ENCODE assay signal across 1 cellular context in genomic region chr6:157980288-157981131, GRCh38.
A peak's percentile ranks its signal among the peaks of the same experiment; 100 is the strongest.
TF ChIP-seq lines count a peak whose summit lies in the region.

No MANE protein-coding gene starts in this region.

TF ChIP-seq in HepG2, 621 proteins besides CTCF, POLR2A, EP300 and RAD21 (continued from another document and continues in another):
- TF ChIP-seq ZNF687 (CRISPR knock-in tag; IDR thresholded peaks at IDR 0.05), result peak; percentile 22; the same call in 1 of the 2 replicates
- 0 out of 2 replicates have a peak, but pooled peaks have one; percentile 4 for TF ChIP-seq RFXAP (CRISPR knock-in tag; IDR thresholded peaks at IDR 0.05; ENCODE audit: borderline replicate concordance)
- no peak for TF ChIP-seq CBX2 (IDR thresholded peaks at IDR 0.05; ENCODE audit: low read depth, low read length)
- TF ChIP-seq CBX2 (CRISPR knock-in tag; IDR thresholded peaks at IDR 0.05; ENCODE audit: low read depth), result no peak
- TF ChIP-seq HNF4A (CRISPR knock-in tag; IDR thresholded peaks at IDR 0.05), result peak; percentile 47; the same call in 1 of the 2 replicates
- TF ChIP-seq RARA (CRISPR knock-in tag; IDR thresholded peaks at IDR 0.05), result peak; percentile 96
- TF ChIP-seq TEAD3 (CRISPR knock-in tag; optimal IDR thresholded peaks at IDR 0.05; ENCODE audit: borderline replicate concordance), result peak; percentile 67
- TF ChIP-seq NCOR1 (IDR thresholded peaks at IDR 0.05; ENCODE audit: borderline replicate concordance, low read length), result peak; percentile 45; the same call in 1 of the 2 replicates
- TF ChIP-seq MED1 (CRISPR knock-in tag; IDR thresholded peaks at IDR 0.05), result peak; percentile 61
- peak; percentile 41; the same call in 1 of the 2 replicates for TF ChIP-seq ZFX (CRISPR knock-in tag; IDR thresholded peaks at IDR 0.05; ENCODE audit: low read depth)
- TF ChIP-seq ZNF282 (IDR thresholded peaks at IDR 0.05; ENCODE audit: partially characterized antibody), result no peak
- TF ChIP-seq NR2F6 (IDR thresholded peaks at IDR 0.05), result no peak
- TF ChIP-seq NR2F6 (CRISPR knock-in tag; IDR thresholded peaks at IDR 0.05), result peak; percentile 58
- no peak for TF ChIP-seq MXD1 (CRISPR knock-in tag; IDR thresholded peaks at IDR 0.05)
- no peak for TF ChIP-seq ZNF230 (CRISPR knock-in tag; IDR thresholded peaks at IDR 0.05)
- 0 out of 2 replicates have a peak, but pooled peaks have one; percentile 51 for TF ChIP-seq DNMT1 (CRISPR knock-in tag; IDR thresholded peaks at IDR 0.05)
- 0 out of 2 replicates have a peak, but pooled peaks have one; percentile 24 for TF ChIP-seq ZNF331 (CRISPR knock-in tag; IDR thresholded peaks at IDR 0.05)
- TF ChIP-seq HDAC1 (CRISPR knock-in tag; IDR thresholded peaks at IDR 0.05), result peak; percentile 12; the same call in 1 of the 2 replicates
- no peak for TF ChIP-seq NKX3-1 (CRISPR knock-in tag; IDR thresholded peaks at IDR 0.05)
- peak; percentile 24; the same call in 1 of the 2 replicates for TF ChIP-seq ETV5 (CRISPR knock-in tag; IDR thresholded peaks at IDR 0.05; ENCODE audit: borderline replicate concordance)
- no peak for TF ChIP-seq ZBTB25 (CRISPR knock-in tag; IDR thresholded peaks at IDR 0.05)
- no peak for TF ChIP-seq FOXJ3 (CRISPR knock-in tag; IDR thresholded peaks at IDR 0.05; ENCODE audit: borderline replicate concordance)
- TF ChIP-seq ZNF572 (CRISPR knock-in tag; IDR thresholded peaks at IDR 0.05), result 0 out of 2 replicates have a peak, but pooled peaks have one; percentile 54
- peak; percentile 36 for TF ChIP-seq MAX (IDR thresholded peaks at IDR 0.05)
- peak; percentile 28 for TF ChIP-seq SKI (IDR thresholded peaks at IDR 0.05; ENCODE audit: partially characterized antibody)
- no peak for TF ChIP-seq ZFP1 (CRISPR knock-in tag; IDR thresholded peaks at IDR 0.05)
- TF ChIP-seq ZNF556 (CRISPR knock-in tag; IDR thresholded peaks at IDR 0.05; ENCODE audit: borderline replicate concordance), result 0 out of 2 replicates have a peak, but pooled peaks have one; percentile 4
- peak; percentile 88 for TF ChIP-seq TBL1XR1 (IDR thresholded peaks at IDR 0.05; ENCODE audit: borderline replicate concordance, low read length, partially characterized antibody)
- peak; percentile 8; the same call in 1 of the 2 replicates for TF ChIP-seq KDM1A (CRISPR knock-in tag; IDR thresholded peaks at IDR 0.05)
- TF ChIP-seq ZNF576 (CRISPR knock-in tag; IDR thresholded peaks at IDR 0.05), result no peak
- peak; percentile 62 for TF ChIP-seq BHLHE40 (IDR thresholded peaks at IDR 0.05; ENCODE audit: low read length)
- no peak for TF ChIP-seq ZNF337 (CRISPR knock-in tag; IDR thresholded peaks at IDR 0.05; ENCODE audit: borderline replicate concordance, low read depth)
- peak; percentile 97 for TF ChIP-seq RXRB (CRISPR knock-in tag; IDR thresholded peaks at IDR 0.05; ENCODE audit: borderline replicate concordance)
- TF ChIP-seq MAZ (IDR thresholded peaks at IDR 0.05; ENCODE audit: borderline replicate concordance, low read depth, low read length), result 0 out of 2 replicates have a peak, but pooled peaks have one; percentile 40
- TF ChIP-seq MAZ (CRISPR knock-in tag; IDR thresholded peaks at IDR 0.05; ENCODE audit: low read depth), result no peak
- peak; percentile 76; the same call in 1 of the 2 replicates for TF ChIP-seq RXRA (CRISPR knock-in tag; IDR thresholded peaks at IDR 0.05)
- TF ChIP-seq HDAC2 (CRISPR knock-in tag; IDR thresholded peaks at IDR 0.05), result peak; percentile 31; the same call in 1 of the 2 replicates
- TF ChIP-seq ATF4 (CRISPR knock-in tag; IDR thresholded peaks at IDR 0.05), result 0 out of 4 replicates have a peak, but pooled peaks of 1 of the 2 experiments have one; percentile 11
- peak; percentile 82 for TF ChIP-seq ZFP36 (IDR thresholded peaks at IDR 0.05; ENCODE audit: borderline replicate concordance, low read depth, low read length, partially characterized antibody)
- no peak for TF ChIP-seq SMC3 (IDR thresholded peaks at IDR 0.05; ENCODE audit: low read length)
- peak; percentile 39; the same call in 1 of the 2 replicates for TF ChIP-seq SOX5 (CRISPR knock-in tag; IDR thresholded peaks at IDR 0.05; ENCODE audit: borderline replicate concordance)
- TF ChIP-seq ISX (CRISPR knock-in tag; conservative IDR thresholded peaks at IDR 0.05), result no peak
- peak; percentile 21; the same call in 1 of the 2 replicates for TF ChIP-seq MTF2 (CRISPR knock-in tag; IDR thresholded peaks at IDR 0.05; ENCODE audit: borderline replicate concordance)
- no peak for TF ChIP-seq HMGXB3 (CRISPR knock-in tag; IDR thresholded peaks at IDR 0.05; ENCODE audit: borderline replicate concordance)
- 0 out of 2 replicates have a peak, but pooled peaks have one; percentile 20 for TF ChIP-seq FOXO4 (CRISPR knock-in tag; conservative IDR thresholded peaks at IDR 0.05)
- TF ChIP-seq RNF219 (CRISPR knock-in tag; IDR thresholded peaks at IDR 0.05), result 0 out of 2 replicates have a peak, but pooled peaks have one; percentile 16
- TF ChIP-seq KMT2A (CRISPR knock-in tag; IDR thresholded peaks at IDR 0.05), result no peak
- peak; percentile 60; the same call in 1 of the 2 replicates for TF ChIP-seq RCOR2 (CRISPR knock-in tag; IDR thresholded peaks at IDR 0.05)
